In genomic region chr19:50437862-50438449, GRCh38 we compare ENCODE assay signal across 9 cellular contexts. TPM values are rescaled to one million over a fixed set of nuclear protein-coding genes. Genes with fewer than 3 reads are reported as not detected.
"Had no signal": no experiment of that assay in that cellular context is flagged by ENCODE, and none has a peak within 500 bp of the region (broad histone marks: within the 10 kb centered on the region; RNA-seq: fewer than 3 reads in every experiment).

No MANE protein-coding gene starts in this region.

- H3K4me3 ChIP-seq: K562 had no signal

- ATAC-seq: HepG2, K562 had no signal

- H3K27ac ChIP-seq: HL-60 had no signal

- DNase-seq: IMR-90, KBM-7, KG1 had no signal

- FAIRE-seq: HepG2, HTR-8/SVneo, K562 had no signal

RNA-seq across cellular contexts. Expression of gene MYBPC2, which starts 5.3 kb away (rescaled TPM):
- total RNA-seq: HepG2, HT-29, HT1080, IMR-90 had no signal
- polyA plus RNA-seq: HepG2, IMR-90 had no signal

RNA-seq across cellular contexts. Expression of gene SPIB, which starts 19.2 kb away (rescaled TPM):
- total RNA-seq: HT-29, IMR-90 had no signal
- polyA plus RNA-seq: HepG2, IMR-90 had no signal

RNA-seq across cellular contexts. Expression of gene EMC10, which starts 38.4 kb away (rescaled TPM):
- total RNA-seq: HepG2 had no signal
- polyA plus RNA-seq: HepG2 had no signal

RNA-seq across cellular contexts. Expression of gene GARIN5A, which starts 38.7 kb away (rescaled TPM):
- total RNA-seq: HepG2, IMR-90 had no signal
- polyA plus RNA-seq: HepG2 had no signal
